ENCODE assay signal across 22 cellular contexts in genomic region chr1:199909137-199909536, GRCh38.
A peak's percentile ranks its signal among the peaks of the same experiment; 100 is the strongest.
DNase-seq lines count a peak whose midpoint lies in the region; ATAC-seq lines count a peak whose summit lies in the region.
"Had no signal": no experiment of that assay in that cellular context is flagged by ENCODE, and none has a peak within 500 bp of the region (broad histone marks: within the 10 kb centered on the region; RNA-seq: fewer than 3 reads in every experiment).

No MANE protein-coding gene starts in this region.

- intact Hi-C loops in sciatic nerve (cut with DNase I): no loop called here

- H3K4me3 ChIP-seq in adipocyte (ENCODE audit: low read length): no peak overlapping the region
- H3K4me3 ChIP-seq: smooth muscle cell, testis had no signal

- ATAC-seq in sciatic nerve (no peak), GM21390 (IDR thresholded peaks at IDR 0.05; ENCODE audit: unreplicated experiment) (no peak)
- ATAC-seq: stimulated activated naive B cell treated with anti-CD40 and anti-IgM and Interleukin-4, amounts not matched to agents 10 μg/mL and 1 μg/mL and 100 μg/mL, for 72 hours had no signal

- no peaks in the 10 kb centered on the region for H3K36me3 ChIP-seq in adipocyte (ENCODE audit: control insufficient read depth, insufficient read depth, low read length, severe bottlenecking)
- H3K36me3 ChIP-seq: neutrophil had no signal

- no peaks in the 10 kb centered on the region for H3K9me3 ChIP-seq in adipocyte (ENCODE audit: control insufficient read depth, low read length)
- H3K9me3 ChIP-seq: neutrophil, testis had no signal

- H3K9ac ChIP-seq in adipocyte (ENCODE audit: low read length): no peak overlapping the region

- H3K27me3 ChIP-seq in adipocyte (replicated peaks; ENCODE audit: control insufficient read depth, insufficient read depth, low read length): no peaks in the 10 kb centered on the region
- H3K27me3 ChIP-seq: neutrophil, testis had no signal

- peak; percentile 12 for DNase-seq in Daoy (ENCODE audit: low read depth)
- peak; percentile 8 for DNase-seq in NCI-H1048 (lab: John Stamatoyannopoulos, UW)
- DNase-seq in adipocyte (ENCODE audit: low read depth): peak; percentile 7
- peak; percentile 23 for DNase-seq in glomerular endothelial cell (ENCODE audit: extremely low read depth, low read depth, low spot score)
- DNase-seq in HK-2 (ENCODE audit: unreplicated experiment): no peak
- DNase-seq in sciatic nerve (ENCODE audit: low spot score): no peak
- no peak for DNase-seq in NCI-H2196 treated with DMSO at 0.1 percent for 48 hours (lab: John Stamatoyannopoulos, UW; ENCODE audit: unreplicated experiment)
- DNase-seq: activated CD4-positive, alpha-beta memory T cell treated with anti-CD3 and anti-CD28 coated beads, Interleukin-2, amount 10 ng/mL, durations not matched to agents 7 days and 5 days; activated gamma-delta T cell treated with Interleukin-2 at 50 U/mL for 16 hours; central memory CD4-positive, alpha-beta T cell; erythroblast; foreskin melanocyte; H7; KG1; NCI-H2081 treated with DMSO at 0.1 percent for 48 hours; NCI-H510A treated with DMSO at 0.1 percent for 48 hours; stimulated activated naive B cell treated with anti-CD40 and anti-IgM and Interleukin-4, amounts not matched to agents 10 μg/mL and 1 μg/mL and 100 μg/mL, for 72 hours; T-helper 9 cell; testis had no signal

- H3K4me1 ChIP-seq in adipocyte (ENCODE audit: control insufficient read depth, insufficient read depth, low read length): no peaks in the 10 kb centered on the region
- H3K4me1 ChIP-seq: testis had no signal

Comparison
In these comparisons a context has a peak if more than half of its experiments do, and no peak if none do; other contexts are left out.
1. DNase-seq: peak in Daoy (single experiment), NCI-H1048 (single experiment), adipocyte (single experiment) and glomerular endothelial cell (single experiment); none in HK-2 (single experiment), sciatic nerve (single experiment) and NCI-H2196 treated with DMSO at 0.1 percent for 48 hours (single experiment).